Comparison of ENCODE assay signal across 9 cellular contexts in genomic region chr14:53055003-53055402, GRCh38.
DNase-seq lines count a peak whose midpoint lies in the region; ATAC-seq, FAIRE-seq and TF ChIP-seq lines count a peak whose summit lies in the region.
"Had no signal": no experiment of that assay in that cellular context is flagged by ENCODE, and none has a peak within 500 bp of the region (broad histone marks: within the 10 kb centered on the region; RNA-seq: fewer than 3 reads in every experiment).

No MANE protein-coding gene starts in this region.

- TF ChIP-seq POLR2A in endothelial cell of umbilical vein (IDR thresholded peaks at IDR 0.05; ENCODE audit: low read depth, low read length) = no peak

- H3K9me3 Mint-ChIP-seq in activated CD4-positive, alpha-beta memory T cell treated with anti-CD3 and anti-CD28 coated beads, Interleukin-2, amount 10 ng/mL, durations not matched to agents 7 days and 5 days = no peaks in the 10 kb centered on the region
- H3K9me3 Mint-ChIP-seq: IgD-negative memory B cell had no signal

- POLR2A ChIA-PET in BJ (lab: Charles Lee) (interaction anchor here (0.6 kb wide), 1 partner anchor 11 kb away, joined by 5 read pairs; no protein-coding TSS in a partner anchor), endothelial cell of umbilical vein (lab: Charles Lee) (no interaction called here)
- POLR2A ChIA-PET in activated CD4-positive, alpha-beta memory T cell treated with anti-CD3 and anti-CD28 coated beads, Interleukin-2, amount 10 ng/mL, durations not matched to agents 7 days and 5 days (lab: Charles Lee) = interaction anchor here (1.0 kb wide), 1 partner anchor 98 kb away, joined by 3 read pairs; the partner anchor contains the start of gene DDHD1

- no peak overlapping the region for H3K4me2 ChIP-seq in endothelial cell of umbilical vein (ENCODE audit: insufficient read depth, low read length)

- no peaks in the 10 kb centered on the region for H3K27me3 Mint-ChIP-seq in activated CD4-positive, alpha-beta memory T cell treated with anti-CD3 and anti-CD28 coated beads, Interleukin-2, amount 10 ng/mL, durations not matched to agents 7 days and 5 days
- H3K27me3 Mint-ChIP-seq: IgD-negative memory B cell had no signal

- H3K27ac ChIP-seq in endothelial cell of umbilical vein (ENCODE audit: insufficient read depth, low read depth, low read length) = no peak overlapping the region

- CTCF ChIA-PET in BJ (lab: Yijun Ruan, JAX) = interaction anchor here (0.7 to 6.9 kb wide), 17 partner anchors 9 to 240 kb away, joined by 3 to 42 read pairs (median 4); partner anchors contain the start of genes DDHD1 and FERMT2
- CTCF ChIA-PET in endothelial cell of umbilical vein (lab: Charles Lee) = interaction anchor here (0.7 to 4.3 kb wide), 10 partner anchors 10 to 1293 kb away, joined by 3 to 33 read pairs (median 6); no protein-coding TSS in a partner anchor
- CTCF ChIA-PET in activated CD4-positive, alpha-beta memory T cell treated with anti-CD3 and anti-CD28 coated beads, Interleukin-2, amount 10 ng/mL, durations not matched to agents 7 days and 5 days (lab: Charles Lee) = interaction anchor here (1.3 to 2.9 kb wide), 10 partner anchors 9 to 252 kb away, joined by 3 to 14 read pairs (median 6); no protein-coding TSS in a partner anchor

- H3K9ac ChIP-seq in endothelial cell of umbilical vein (replicated peaks; ENCODE audit: extremely low read depth, insufficient read depth, low read length) = no peak overlapping the region

- H3K9me1 ChIP-seq in endothelial cell of umbilical vein (replicated peaks; ENCODE audit: control insufficient read depth, extremely low read depth, insufficient read depth, low read length) = no peaks in the 10 kb centered on the region

- intact Hi-C loops in endothelial cell of umbilical vein (cut with micrococcal nuclease) = loop anchor here (1.0 to 2.0 kb wide), 4 partner anchors 94 to 756 kb away; no protein-coding TSS in a partner anchor
- intact Hi-C loops in mucosa of descending colon (cut with DNase I, micrococcal nuclease) = loop anchor here in 1 of 2 donors (10.0 kb wide), 1 partner anchor 230 kb away; no protein-coding TSS in a partner anchor

- dilution Hi-C loops in endothelial cell of umbilical vein (cut with MboI; ENCODE audit: extremely low pct_ligation_motif_present, low sequenced_read_pairs) = no loop called here

- H3K9me3 ChIP-seq in endothelial cell of umbilical vein (replicated peaks; ENCODE audit: control insufficient read depth, insufficient read depth, low read length) (no peaks in the 10 kb centered on the region), mucosa of descending colon (no peaks in the 10 kb centered on the region)

- H3K36me3 Mint-ChIP-seq in activated CD4-positive, alpha-beta memory T cell treated with anti-CD3 and anti-CD28 coated beads, Interleukin-2, amount 10 ng/mL, durations not matched to agents 7 days and 5 days (ENCODE audit: low read depth) = peaks cover 40% of the 10 kb centered on the region

- H3K27me3 ChIP-seq in BJ (ENCODE audit: control insufficient read depth, insufficient read depth, low read length) (no peaks in the 10 kb centered on the region), endothelial cell of umbilical vein (ENCODE audit: control insufficient read depth in 2 of 2, insufficient read depth in 2 of 2, low read length in 2 of 2) (no peaks in the 10 kb centered on the region)

- H3K4me1 Mint-ChIP-seq in activated CD4-positive, alpha-beta memory T cell treated with anti-CD3 and anti-CD28 coated beads, Interleukin-2, amount 10 ng/mL, durations not matched to agents 7 days and 5 days = peaks cover 1% of the 10 kb centered on the region
- H3K4me1 Mint-ChIP-seq: IgD-negative memory B cell had no signal

- no peak overlapping the region for H3K27ac Mint-ChIP-seq in activated CD4-positive, alpha-beta memory T cell treated with anti-CD3 and anti-CD28 coated beads, Interleukin-2, amount 10 ng/mL, durations not matched to agents 7 days and 5 days

- H2AFZ ChIP-seq in endothelial cell of umbilical vein (ENCODE audit: low read depth, low read length) = peak overlapping the region; percentile 44

- no peaks in the 10 kb centered on the region for H3K79me2 ChIP-seq in endothelial cell of umbilical vein (ENCODE audit: control insufficient read depth, insufficient read depth, low read length)

- TF ChIP-seq CTCF in BJ (IDR thresholded peaks at IDR 0.05; ENCODE audit: insufficient read depth, low read depth, low read length) (peak; percentile 62), endothelial cell of umbilical vein (IDR thresholded peaks at IDR 0.05; ENCODE audit: extremely low read depth in 1 of 2, insufficient read depth in 1 of 2, low read depth in 1 of 2, low read length in 2 of 2) (peak; percentile 46 to 50), mucosa of descending colon (IDR thresholded peaks at IDR 0.05) (peak; percentile 32)

- ATAC-seq in GM18861 (IDR thresholded peaks at IDR 0.05; ENCODE audit: unreplicated experiment) (peak; percentile 60), mucosa of descending colon (peak; percentile 60)

- H3K4me3 ChIP-seq in BJ (ENCODE audit: low read depth, low read length) (no peak overlapping the region), endothelial cell of umbilical vein (replicated peaks in 1 of 3; ENCODE audit: insufficient read depth in 1 of 3, low read depth in 1 of 3, low read length in 3 of 3) (no peak overlapping the region), mucosa of descending colon (no peak overlapping the region)

- DNase-seq in BJ (ENCODE audit: low read depth) (no peak), KG1 (lab: John Stamatoyannopoulos, UW) (peak; percentile 39), RPMI7951 (ENCODE audit: low read depth) (peak; percentile 45), endothelial cell of umbilical vein (ENCODE audit: low read depth, low spot score) (peak; percentile 70), mucosa of descending colon (no peak)
- no peak for DNase-seq in activated CD4-positive, alpha-beta memory T cell treated with anti-CD3 and anti-CD28 coated beads, Interleukin-2, amount 10 ng/mL, durations not matched to agents 7 days and 5 days
- no peak for DNase-seq in stimulated activated CD4-positive, alpha-beta T cell treated with anti-CD3 and anti-CD28 coated beads, Interleukin-4, amount 100 ng/mL, for 1 hour

- H3K4me3 Mint-ChIP-seq in activated CD4-positive, alpha-beta memory T cell treated with anti-CD3 and anti-CD28 coated beads, Interleukin-2, amount 10 ng/mL, durations not matched to agents 7 days and 5 days = no peak overlapping the region
- H3K4me3 Mint-ChIP-seq: IgD-negative memory B cell had no signal

- H3K36me3 ChIP-seq in BJ (ENCODE audit: control insufficient read depth, insufficient read depth, low read length) = no peaks in the 10 kb centered on the region
- no peaks in the 10 kb centered on the region for H3K36me3 ChIP-seq in endothelial cell of umbilical vein (ENCODE audit: control insufficient read depth in 2 of 2, extremely low read depth in 1 of 2, insufficient read depth in 2 of 2, low read length in 2 of 2)
- H3K36me3 ChIP-seq in mucosa of descending colon (ENCODE audit: low read depth) = no peaks in the 10 kb centered on the region

- no TSS peak for BruUV-seq in endothelial cell of umbilical vein (replicated peaks; lab: Mats Ljungman, UMichigan)

- FAIRE-seq in endothelial cell of umbilical vein (lab: Jason Lieb, UNC) = peak; percentile 70

- H4K20me1 ChIP-seq in endothelial cell of umbilical vein (replicated peaks; ENCODE audit: control insufficient read depth, extremely low read depth, insufficient read depth, low read length) = no peaks in the 10 kb centered on the region

- H3K4me1 ChIP-seq in endothelial cell of umbilical vein (ENCODE audit: control insufficient read depth, extremely low read depth, insufficient read depth, low read length) (peaks cover 3% of the 10 kb centered on the region), mucosa of descending colon (ENCODE audit: low read depth) (no peaks in the 10 kb centered on the region)

TF ChIP-seq in endothelial cell of umbilical vein, 7 proteins besides CTCF, POLR2A, EP300 and RAD21:
- TF ChIP-seq JUN (IDR thresholded peaks at IDR 0.05; ENCODE audit: borderline replicate concordance, insufficient read depth, insufficient read length, low read depth) (no peak), MAX (IDR thresholded peaks at IDR 0.05; ENCODE audit: insufficient read depth, insufficient read length) (no peak), FOS (IDR thresholded peaks at IDR 0.05; ENCODE audit: borderline replicate concordance, insufficient read depth, low read length) (no peak), POLR2AphosphoS5 (IDR thresholded peaks at IDR 0.05; ENCODE audit: insufficient read depth, low read depth, low read length) (no peak), MYC (IDR thresholded peaks at IDR 0.05; ENCODE audit: low read depth, low read length) (no peak)

Comparison
In these comparisons a context has a peak if more than half of its experiments do, and no peak if none do; other contexts are left out.
1. DNase-seq: peak in KG1 (single experiment), RPMI7951 (single experiment) and endothelial cell of umbilical vein (single experiment); none in BJ (single experiment), mucosa of descending colon (0 of 3), activated CD4-positive, alpha-beta memory T cell treated with anti-CD3 and anti-CD28 coated beads, Interleukin-2, amount 10 ng/mL, durations not matched to agents 7 days and 5 days (single experiment) and stimulated activated CD4-positive, alpha-beta T cell treated with anti-CD3 and anti-CD28 coated beads, Interleukin-4, amount 100 ng/mL, for 1 hour (single experiment).
2. Peak in every context shown above with its lines, with median percentiles within 50 percentile points of each other: CTCF ChIP-seq.